1 cellular context compared by ENCODE assay signal in the genomic region with DNA sequence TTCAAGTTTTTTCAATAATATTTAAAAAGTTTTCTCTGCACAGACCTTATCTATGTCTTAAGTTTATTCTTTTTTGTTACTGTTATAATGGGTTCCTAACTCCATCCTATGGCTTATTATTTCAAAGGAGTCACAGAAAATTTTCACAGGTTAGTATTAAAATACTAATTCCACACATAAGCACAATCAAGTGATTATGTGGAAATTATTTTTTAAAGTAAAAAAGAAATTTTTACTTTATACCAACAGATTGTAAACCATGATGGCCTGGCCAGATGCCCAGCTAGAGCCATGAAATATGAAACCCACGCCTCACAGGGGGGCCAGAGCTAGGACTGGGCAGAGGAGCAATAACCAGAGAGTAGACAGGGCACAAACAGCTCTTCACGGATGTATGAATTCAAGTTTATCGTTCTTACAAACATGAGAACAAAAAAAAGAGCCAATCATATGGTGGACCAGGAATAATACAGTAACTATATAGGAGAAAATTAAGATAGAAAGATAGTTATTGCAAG.
TF ChIP-seq lines count a peak whose summit lies in the region.

No MANE protein-coding gene starts in this region.

TF ChIP-seq in HCT116, 20 proteins besides CTCF, POLR2A, EP300 and RAD21 (continued from another document):
- TF ChIP-seq, protein P1, sequence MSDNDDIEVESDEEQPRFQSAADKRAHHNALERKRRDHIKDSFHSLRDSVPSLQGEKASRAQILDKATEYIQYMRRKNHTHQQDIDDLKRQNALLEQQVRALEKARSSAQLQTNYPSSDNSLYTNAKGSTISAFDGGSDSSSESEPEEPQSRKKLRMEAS (IDR thresholded peaks at IDR 0.05), result no peak
